16 cellular contexts compared by ENCODE assay signal in the genomic region with DNA sequence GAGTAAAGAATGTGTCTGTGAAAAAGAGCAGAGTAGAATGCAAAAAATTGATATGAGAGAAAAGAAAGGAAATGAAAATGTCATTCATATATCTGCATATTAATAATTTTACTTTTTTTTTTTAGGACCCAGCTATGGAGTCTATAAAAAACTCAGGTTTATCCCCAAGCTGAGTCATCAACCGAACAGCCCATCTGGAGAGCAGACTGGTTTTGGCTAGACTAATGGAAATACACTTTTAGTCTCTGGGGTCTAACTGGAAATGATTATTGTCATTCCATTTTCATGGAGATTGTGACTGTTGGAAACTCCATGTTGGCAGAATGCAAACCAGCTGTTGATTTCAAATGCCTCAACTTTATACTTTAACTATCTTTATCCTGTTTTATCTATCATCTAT. TPM values are rescaled to one million over a fixed set of nuclear protein-coding genes. Genes with fewer than 3 reads are reported as not detected.
DNase-seq lines count a peak whose midpoint lies in the region; ATAC-seq, FAIRE-seq and TF ChIP-seq lines count a peak whose summit lies in the region.
"Had no signal": no experiment of that assay in that cellular context is flagged by ENCODE, and none has a peak within 500 bp of the region (broad histone marks: within the 10 kb centered on the region; RNA-seq: fewer than 3 reads in every experiment).

No MANE protein-coding gene starts in this region.

- H3K27me3 ChIP-seq in BJ (ENCODE audit: control insufficient read depth, insufficient read depth, low read length) (no peaks in the 10 kb centered on the region), adipocyte (replicated peaks; ENCODE audit: control insufficient read depth, insufficient read depth, low read length) (no peaks in the 10 kb centered on the region), endodermal cell (ENCODE audit: control insufficient read depth, insufficient read depth, low read length, poor library complexity, severe bottlenecking) (no peaks in the 10 kb centered on the region)

- CTCF ChIA-PET in BJ (lab: Yijun Ruan, JAX), result interaction anchor here (1.0 to 9.0 kb wide), 5 partner anchors 8 to 323 kb away, joined by 3 to 63 read pairs (median 3); no protein-coding TSS in a partner anchor

- FAIRE-seq in islet of Langerhans (lab: Jason Lieb, UNC), result peak; percentile 55
- FAIRE-seq: colon had no signal

- peaks cover 43% of the 10 kb centered on the region for H3K4me1 ChIP-seq in adipocyte (ENCODE audit: control insufficient read depth, insufficient read depth, low read length)
- no peaks in the 10 kb centered on the region for H3K4me1 ChIP-seq in endodermal cell (ENCODE audit: control insufficient read depth, insufficient read depth, low read length)

- H3K27ac Mint-ChIP-seq in activated naive CD4-positive, alpha-beta T cell treated with anti-CD3 and anti-CD28 coated beads, Interleukin-2, amount 50 U/mL, for 72 hours, result no peak overlapping the region
- H3K27ac Mint-ChIP-seq in endodermal cell, result no peak overlapping the region
- H3K27ac Mint-ChIP-seq: activated CD4-positive, alpha-beta T cell treated with anti-CD3 and anti-CD28 coated beads, Interleukin-2, amount 10 ng/mL, durations not matched to agents 24 days and 14 days; HFFc6 had no signal

- POLR2A ChIA-PET in BJ (lab: Charles Lee), result interaction anchor here (0.6 kb wide), 1 partner anchor 262 kb away, joined by 3 read pairs; no protein-coding TSS in a partner anchor

- H3K4me1 Mint-ChIP-seq in endodermal cell, result peaks cover 9% of the 10 kb centered on the region

- H3K4me3 Mint-ChIP-seq in endodermal cell, result no peak overlapping the region
- H3K4me3 Mint-ChIP-seq: activated CD4-positive, alpha-beta T cell treated with anti-CD3 and anti-CD28 coated beads, Interleukin-2, amount 10 ng/mL, durations not matched to agents 24 days and 14 days; HFFc6; stimulated activated naive CD8-positive, alpha-beta T cell treated with anti-CD3 and anti-CD28 coated beads, Interleukin-15, amount 100 ng/mL, for 72 hours had no signal

- 94 to 100% methylated on average over 1 of the region's 1 CpG for WGBS in endodermal cell (ENCODE audit: insufficient coverage in 1 of 2, insufficient read length in 1 of 2), 2 experiments

- H3K9ac ChIP-seq in adipocyte (ENCODE audit: low read length), result no peak overlapping the region
- H3K9ac ChIP-seq in endodermal cell (ENCODE audit: extremely low read depth, low read length, poor library complexity, severe bottlenecking), result no peak overlapping the region

- no peak overlapping the region for H3K27ac ChIP-seq in endodermal cell (ENCODE audit: low read depth, low read length)

- no peak for ATAC-seq in activated naive CD4-positive, alpha-beta T cell treated with anti-CD3 and anti-CD28 coated beads, Interleukin-2, amount 50 U/mL, for 72 hours
- ATAC-seq: stimulated activated naive CD8-positive, alpha-beta T cell treated with anti-CD3 and anti-CD28 coated beads, Interleukin-15, amount 100 ng/mL, for 72 hours had no signal

- H3K4me3 ChIP-seq in BJ (ENCODE audit: low read depth, low read length), result no peak overlapping the region
- no peak overlapping the region for H3K4me3 ChIP-seq in adipocyte (ENCODE audit: low read length)
- no peak overlapping the region for H3K4me3 ChIP-seq in endodermal cell (ENCODE audit: low read length)

- H3K9me3 ChIP-seq in adipocyte (ENCODE audit: control insufficient read depth, low read length), result no peaks in the 10 kb centered on the region
- H3K9me3 ChIP-seq in endodermal cell (ENCODE audit: control insufficient read depth, low read length), result no peaks in the 10 kb centered on the region

- TF ChIP-seq CTCF in BJ (IDR thresholded peaks at IDR 0.05; ENCODE audit: insufficient read depth, low read depth, low read length) (no peak), endodermal cell (conservative IDR thresholded peaks at IDR 0.05) (no peak), GM10266 (IDR thresholded peaks at IDR 0.05; ENCODE audit: control insufficient read depth, insufficient read depth, low read depth, missing control alignments) (no peak)

- H3K36me3 Mint-ChIP-seq in activated naive CD4-positive, alpha-beta T cell treated with anti-CD3 and anti-CD28 coated beads, Interleukin-2, amount 50 U/mL, for 72 hours, result no peaks in the 10 kb centered on the region
- H3K36me3 Mint-ChIP-seq in endodermal cell (ENCODE audit: low read depth), result no peaks in the 10 kb centered on the region

- no peaks in the 10 kb centered on the region for H3K27me3 Mint-ChIP-seq in endodermal cell (ENCODE audit: insufficient read depth)

- DNase-seq in BJ (ENCODE audit: low read depth), result peak; percentile 56
- peak; percentile 20 for DNase-seq in HT-29 (ENCODE audit: low spot score)
- DNase-seq in adipocyte (ENCODE audit: low read depth), result peak; percentile 73
- DNase-seq in activated naive CD4-positive, alpha-beta T cell treated with anti-CD3 and anti-CD28 coated beads, Interleukin-2, amount 50 U/mL, for 72 hours (ENCODE audit: low spot score in 2 of 2), result no peak
- DNase-seq in endodermal cell, result no peak
- DNase-seq in GM10266 (ENCODE audit: extremely low spot score), result no peak
- DNase-seq in AML-193 (lab: John Stamatoyannopoulos, UW), result no peak
- DNase-seq: activated effector memory CD4-positive, alpha-beta T cell treated with Interleukin-2 at 50 U/mL for 16 hours; HFFc6; hippocampal formation; NCI-H1048; NCI-H526; stimulated activated naive CD8-positive, alpha-beta T cell treated with anti-CD3 and anti-CD28 coated beads, Interleukin-15, amount 100 ng/mL, for 72 hours had no signal

- H3K9me3 Mint-ChIP-seq in activated naive CD4-positive, alpha-beta T cell treated with anti-CD3 and anti-CD28 coated beads, Interleukin-2, amount 50 U/mL, for 72 hours, result no peaks in the 10 kb centered on the region
- no peaks in the 10 kb centered on the region for H3K9me3 Mint-ChIP-seq in endodermal cell
- H3K9me3 Mint-ChIP-seq: activated CD4-positive, alpha-beta T cell treated with anti-CD3 and anti-CD28 coated beads, Interleukin-2, amount 10 ng/mL, durations not matched to agents 24 days and 14 days; HFFc6 had no signal

- H3K36me3 ChIP-seq in BJ (ENCODE audit: control insufficient read depth, insufficient read depth, low read length), result no peaks in the 10 kb centered on the region
- H3K36me3 ChIP-seq in adipocyte (ENCODE audit: control insufficient read depth, insufficient read depth, low read length, severe bottlenecking), result no peaks in the 10 kb centered on the region
- no peaks in the 10 kb centered on the region for H3K36me3 ChIP-seq in endodermal cell (ENCODE audit: control insufficient read depth, insufficient read depth, low read length)

RNA-seq across cellular contexts. Expression of gene ANXA1, which starts 28.7 kb away (rescaled TPM):
- 581 and 1,031 TPM in 2 replicates for polyA plus RNA-seq in BJ (2011; rRNA removed)
- polyA minus RNA-seq in BJ (2011; rRNA and poly(A)+ RNA removed), result 193 and 221 TPM in 2 replicates
- total RNA-seq in HT-29 (2014; rRNA removed; shearing (Covaris generic)), result 171 and 192 TPM in 2 replicates
- total RNA-seq in activated naive CD4-positive, alpha-beta T cell treated with anti-CD3 and anti-CD28 coated beads, Interleukin-2, amount 50 U/mL, for 72 hours, result 10 to 100 TPM; 13.9 to 63.1 TPM
- total RNA-seq in endodermal cell, result 1 to 10 TPM in 1 of 2 donors, under 1 TPM in 1; 0.82 to 8.9 TPM
- 23.5 TPM for polyA plus RNA-seq in endodermal cell (2013, experiment 1 of 2)
- polyA plus RNA-seq in endodermal cell (2013, experiment 2 of 2), result 37.4 TPM

Comparison
In these comparisons a context has a peak if more than half of its experiments do, and no peak if none do; other contexts are left out.
1. DNase-seq: peak in BJ (single experiment), HT-29 (single experiment) and adipocyte (single experiment); none in activated naive CD4-positive, alpha-beta T cell treated with anti-CD3 and anti-CD28 coated beads, Interleukin-2, amount 50 U/mL, for 72 hours (0 of 2), endodermal cell (single experiment), GM10266 (single experiment) and AML-193 (0 of 2).